In the genomic region with DNA sequence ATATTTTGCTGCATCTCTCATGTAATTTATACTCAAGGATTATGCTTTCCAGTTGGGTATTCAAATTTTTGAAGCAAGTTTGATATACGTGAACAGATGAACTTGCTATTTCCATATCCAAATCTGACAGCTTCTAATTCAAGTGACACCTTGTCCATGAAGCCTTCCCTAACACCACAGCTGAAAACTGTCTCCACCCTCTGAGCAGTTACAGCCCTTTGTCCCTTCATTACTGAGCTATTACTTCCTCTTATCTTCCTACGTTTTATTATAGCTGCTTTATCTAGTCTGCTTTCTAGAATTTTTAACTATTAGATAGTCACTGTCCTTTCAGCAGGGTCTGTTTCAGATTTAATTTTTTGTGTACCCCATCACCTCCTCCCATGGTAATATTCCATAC, we compare ENCODE assay signal across 33 cellular contexts. TPM values are rescaled to one million over a fixed set of nuclear protein-coding genes. Genes with fewer than 3 reads are reported as not detected.
"Had no signal": no experiment of that assay in that cellular context is flagged by ENCODE, and none has a peak within 500 bp of the region (broad histone marks: within the 10 kb centered on the region; RNA-seq: fewer than 3 reads in every experiment).

No MANE protein-coding gene starts in this region.

- H3K4me1 Mint-ChIP-seq: activated CD4-positive, alpha-beta T cell treated with anti-CD3 and anti-CD28 coated beads, Interleukin-2, amount 10 ng/mL, durations not matched to agents 24 days and 14 days; activated naive CD4-positive, alpha-beta T cell treated with anti-CD3 and anti-CD28 coated beads, Interleukin-2, amount 50 U/mL, for 24 hours; activated naive CD8-positive, alpha-beta T cell treated with anti-CD3 and anti-CD28 coated beads, Interleukin-2, amount 10 ng/mL, durations not matched to agents 7 days and 5 days; T-cell; T-helper 17 cell had no signal

- H3K4me3 ChIP-seq: MG63, Peyer's patch, SJSA1 had no signal

- H3K27ac Mint-ChIP-seq: activated CD4-positive, alpha-beta T cell treated with anti-CD3 and anti-CD28 coated beads, Interleukin-2, amount 10 ng/mL, durations not matched to agents 24 days and 14 days; activated CD8-positive, alpha-beta T cell treated with anti-CD3 and anti-CD28 coated beads for 36 hours; activated naive CD4-positive, alpha-beta T cell treated with anti-CD3 and anti-CD28 coated beads, Interleukin-2, amount 50 U/mL, for 24 hours; activated naive CD8-positive, alpha-beta T cell treated with anti-CD3 and anti-CD28 coated beads, Interleukin-2, amount 10 ng/mL, durations not matched to agents 7 days and 5 days; activated T-cell treated with anti-CD3 and anti-CD28 coated beads, Interleukin-2, amount 50 U/mL, for 24 hours; activated T-helper 2 cell treated with anti-CD3 and anti-CD28 coated beads, Interferon-gamma antibody, Interleukin-2, Interleukin-4, amounts not matched to agents 10 μg/mL and 5 μg/mL and 100 μg/mL, durations not matched to agents 14 hours and 24 hours and 36 hours; T-cell; T-helper 17 cell had no signal

- H3K9me3 Mint-ChIP-seq: activated CD4-positive, alpha-beta T cell treated with anti-CD3 and anti-CD28 coated beads, Interleukin-2, amount 10 ng/mL, durations not matched to agents 24 days and 14 days; activated CD8-positive, alpha-beta T cell treated with anti-CD3 and anti-CD28 coated beads for 36 hours; activated naive CD4-positive, alpha-beta T cell treated with anti-CD3 and anti-CD28 coated beads, Interleukin-2, amount 50 U/mL, for 24 hours; activated naive CD8-positive, alpha-beta T cell treated with anti-CD3 and anti-CD28 coated beads, Interleukin-2, amount 10 ng/mL, durations not matched to agents 7 days and 5 days; activated T-cell treated with anti-CD3 and anti-CD28 coated beads, Interleukin-2, amount 50 U/mL, for 24 hours; activated T-helper 2 cell treated with anti-CD3 and anti-CD28 coated beads, Interferon-gamma antibody, Interleukin-2, Interleukin-4, amounts not matched to agents 10 μg/mL and 5 μg/mL and 100 μg/mL, durations not matched to agents 14 hours and 24 hours and 36 hours; brain; T-cell had no signal

- H3K4me1 ChIP-seq: SJSA1 had no signal

- H3K4me3 Mint-ChIP-seq: activated CD4-positive, alpha-beta T cell treated with anti-CD3 and anti-CD28 coated beads, Interleukin-2, amount 10 ng/mL, durations not matched to agents 24 days and 14 days; activated CD8-positive, alpha-beta T cell treated with anti-CD3 and anti-CD28 coated beads for 36 hours; activated naive CD4-positive, alpha-beta T cell treated with anti-CD3 and anti-CD28 coated beads, Interleukin-2, amount 50 U/mL, for 24 hours; activated naive CD8-positive, alpha-beta T cell treated with anti-CD3 and anti-CD28 coated beads, Interleukin-2, amount 10 ng/mL, durations not matched to agents 7 days and 5 days; activated T-cell treated with anti-CD3 and anti-CD28 coated beads, Interleukin-2, amount 50 U/mL, for 24 hours; brain; T-cell; T-helper 17 cell had no signal

- H3K27me3 ChIP-seq: MG63, Peyer's patch, SJSA1 had no signal

- H3K27me3 Mint-ChIP-seq: brain had no signal

- H3K27ac ChIP-seq: Peyer's patch, SJSA1 had no signal

- DNase-seq: activated CD4-positive, alpha-beta T cell treated with anti-CD3 and anti-CD28 coated beads, Interleukin-2, amount 10 ng/mL, durations not matched to agents 24 days and 14 days; activated CD4-positive, alpha-beta T cell treated with anti-CD3 and anti-CD28 coated beads, Interleukin-2, amount 50 U/mL, for 4 hours; activated CD8-positive, alpha-beta T cell treated with anti-CD3 and anti-CD28 coated beads for 36 hours; activated gamma-delta T cell; activated naive CD4-positive, alpha-beta T cell treated with Interleukin-2 at 50 U/mL for 16 hours; activated naive CD8-positive, alpha-beta T cell treated with anti-CD3 and anti-CD28 coated beads, Interleukin-2, amount 10 ng/mL, durations not matched to agents 7 days and 5 days; activated T-cell treated with anti-CD3 and anti-CD28 coated beads, Interleukin-2, amount 50 U/mL, for 24 hours; amygdala; caudate nucleus; Karpas-422; KBM-7; MG63; NCI-H1048; NCI-H1105 treated with DMSO at 0.1 percent for 48 hours; NCI-H1436; NCI-H1694; NCI-H1930; NCI-H2081 treated with DMSO at 0.1 percent for 48 hours; NCI-H226; NCI-H446 treated with DMSO at 0.1 percent for 48 hours; NCI-H524 treated with DMSO at 0.1 percent for 48 hours; NK-92 treated with Interleukin-12 subunit alpha and Interleukin-12 subunit beta, amount 100 ng/mL, for 24 hours; RPMI8226; SHP77 treated with DMSO at 0.1 percent for 48 hours; SK-N-SH; T-cell; T-helper 17 cell had no signal

- H3K36me3 ChIP-seq: MG63, Peyer's patch, SJSA1 had no signal

- H3K4me2 ChIP-seq: SK-N-SH had no signal

- H3K9ac ChIP-seq: SK-N-SH had no signal

- FAIRE-seq: bronchial epithelial cell had no signal

- H3K9me3 ChIP-seq: MG63, Peyer's patch, SJSA1, SK-N-SH had no signal

- H3K36me3 Mint-ChIP-seq: activated naive CD4-positive, alpha-beta T cell treated with anti-CD3 and anti-CD28 coated beads, Interleukin-2, amount 50 U/mL, for 24 hours; activated naive CD8-positive, alpha-beta T cell treated with anti-CD3 and anti-CD28 coated beads, Interleukin-2, amount 10 ng/mL, durations not matched to agents 7 days and 5 days; brain; T-cell had no signal

- ATAC-seq: activated CD8-positive, alpha-beta T cell treated with anti-CD3 and anti-CD28 coated beads for 36 hours; T-cell; T-helper 17 cell had no signal

RNA-seq across cellular contexts. Expression of a gene that starts 13.3 kb away (rescaled TPM):
- total RNA-seq: T-helper 17 cell had no signal
